In genomic region chr11:20050048-20050447, GRCh38 we compare ENCODE assay signal across 17 cellular contexts.
DNase-seq lines count a peak whose midpoint lies in the region; ATAC-seq, FAIRE-seq and TF ChIP-seq lines count a peak whose summit lies in the region.
"Had no signal": no experiment of that assay in that cellular context is flagged by ENCODE, and none has a peak within 500 bp of the region (broad histone marks: within the 10 kb centered on the region; RNA-seq: fewer than 3 reads in every experiment).

No MANE protein-coding gene starts in this region.

- H3K4me3 ChIP-seq in SK-N-SH (ENCODE audit: low read depth in 2 of 2, low read length in 1 of 2) (no peak overlapping the region), lung (no peak overlapping the region), thyroid gland (replicated peaks in 1 of 3) (no peak overlapping the region)
- H3K4me3 ChIP-seq: Peyer's patch, thoracic aorta had no signal

- H3K9me2 ChIP-seq in SK-N-SH: no peaks in the 10 kb centered on the region

- no peak overlapping the region for H3K4me2 ChIP-seq in SK-N-SH

- peak overlapping the region; percentile 16 to 51; a peak in 3 of 4 replicates for H3K27ac ChIP-seq in SK-N-SH (ENCODE audit: low read depth in 2 of 2, low read length in 1 of 2)
- peak overlapping the region; percentile 67 for H3K27ac ChIP-seq in cingulate gyrus (ENCODE audit: low read depth, low read length)
- H3K27ac ChIP-seq in lung (ENCODE audit: low read depth in 1 of 2, low read length in 1 of 2): peak overlapping the region; percentile 32 to 92
- peak overlapping the region; percentile 81 to 90 (median 87) for H3K27ac ChIP-seq in thyroid gland
- H3K27ac ChIP-seq: 22Rv1, HL-60, Peyer's patch had no signal

- H3K27me3 ChIP-seq in SK-N-SH (ENCODE audit: insufficient read depth) (no peaks in the 10 kb centered on the region), lung (ENCODE audit: control insufficient read depth, insufficient read depth) (no peaks in the 10 kb centered on the region), thyroid gland (no peaks in the 10 kb centered on the region)
- H3K27me3 ChIP-seq: Peyer's patch had no signal

- POLR2A ChIA-PET in SK-N-SH (lab: Yijun Ruan, JAX): no interaction called here

- peaks cover 18% of the 10 kb centered on the region for H3F3A ChIP-seq in SK-N-SH (replicated peaks; ENCODE audit: insufficient read depth)

- H3K4me1 ChIP-seq in SK-N-SH (ENCODE audit: control insufficient read depth in 1 of 2, insufficient read depth in 2 of 2, low read depth in 1 of 2, low read length in 1 of 2): peaks cover 12 to 31% of the 10 kb centered on the region in 2 experiments; a peak in 3 of 4 replicates
- peaks cover 2 to 6% of the 10 kb centered on the region in 2 donors for H3K4me1 ChIP-seq in lung (ENCODE audit: control insufficient read depth in 2 of 2, insufficient read depth in 2 of 2, low read length in 2 of 2)
- H3K4me1 ChIP-seq in thyroid gland: peaks cover 45 to 50% of the 10 kb centered on the region in 2 donors
- H3K4me1 ChIP-seq: Peyer's patch had no signal

- no peak overlapping the region for H3K9ac ChIP-seq in SK-N-SH

- peaks cover 84 to 85% of the 10 kb centered on the region in 2 experiments for H3K36me3 ChIP-seq in SK-N-SH (replicated peaks in 1 of 2; ENCODE audit: control insufficient read depth in 1 of 2, insufficient read depth in 2 of 2, low read length in 1 of 2)
- H3K36me3 ChIP-seq in lung (ENCODE audit: control insufficient read depth in 2 of 2, insufficient read depth in 2 of 2, low read length in 2 of 2): peaks cover 12 to 21% of the 10 kb centered on the region in 2 donors
- peaks cover 16 to 22% of the 10 kb centered on the region in 2 donors for H3K36me3 ChIP-seq in thyroid gland

- no peak for FAIRE-seq in frontal cortex (lab: Jason Lieb, UNC)

- H2AFZ ChIP-seq in SK-N-SH (ENCODE audit: low read depth): no peak overlapping the region

- H3K9me3 ChIP-seq in SK-N-SH: no peaks in the 10 kb centered on the region
- peaks cover 0 to 1% of the 10 kb centered on the region in 2 donors for H3K9me3 ChIP-seq in lung (ENCODE audit: control insufficient read depth in 2 of 2, insufficient read depth in 1 of 2, low read length in 1 of 2)
- H3K9me3 ChIP-seq in thyroid gland: no peaks in the 10 kb centered on the region
- H3K9me3 ChIP-seq: Peyer's patch, thoracic aorta had no signal

- CTCF ChIA-PET in SK-N-SH (lab: Yijun Ruan, JAX): interaction anchor here (1.4 kb wide), 1 partner anchor 9 kb away, joined by 3 read pairs; no protein-coding TSS in a partner anchor

- TF ChIP-seq CTCF in SK-N-SH (IDR thresholded peaks at IDR 0.05) (no peak), lung (IDR thresholded peaks at IDR 0.05; ENCODE audit: control extremely low read depth, extremely low read depth) (no peak), thyroid gland (IDR thresholded peaks at IDR 0.05) (no peak)

- ATAC-seq in SK-N-SH treated with all-trans-retinoic acid at 6 μM for 48 hours (no peak), lung (ENCODE audit: insufficient read depth, low FRiP score) (no peak)
- ATAC-seq: activated CD8-positive, alpha-beta memory T cell treated with anti-CD3 and anti-CD28 coated beads, Interleukin-2, amount 10 ng/mL, durations not matched to agents 7 days and 5 days; stimulated activated effector memory CD8-positive, alpha-beta T cell treated with anti-CD3 and anti-CD28 coated beads, Interleukin-12 subunit alpha, Interleukin-12 subunit beta, amount 100 ng/mL, for 72 hours had no signal

- peaks cover 50% of the 10 kb centered on the region for H3K79me2 ChIP-seq in SK-N-SH (ENCODE audit: insufficient read depth)

- TF ChIP-seq EP300 in SK-N-SH (IDR thresholded peaks at IDR 0.05; ENCODE audit: borderline replicate concordance in 1 of 2, low read depth in 1 of 2, low read length in 1 of 2): no peak

- no peaks in the 10 kb centered on the region for H4K20me1 ChIP-seq in SK-N-SH (ENCODE audit: insufficient read depth)

- DNase-seq in SK-N-SH: no peak
- no peak for DNase-seq in lung (ENCODE audit: low spot score)
- DNase-seq in thyroid gland: no peak
- DNase-seq in pons (ENCODE audit: low spot score): no peak
- no peak for DNase-seq in frontal cortex (ENCODE audit: low spot score in 2 of 2)
- no peak for DNase-seq in amniotic stem cell (lab: John Stamatoyannopoulos, UW)
- DNase-seq: activated CD8-positive, alpha-beta memory T cell treated with anti-CD3 and anti-CD28 coated beads, Interleukin-2, amount 10 ng/mL, durations not matched to agents 7 days and 5 days; DND-41; KG1; NCI-H187 treated with DMSO at 0.1 percent for 48 hours; Peyer's patch had no signal

- TF ChIP-seq POLR2A in thyroid gland (IDR thresholded peaks at IDR 0.05): no peak

- TF ChIP-seq RAD21 in SK-N-SH (IDR thresholded peaks at IDR 0.05; ENCODE audit: low read length): no peak

- intact Hi-C loops in thyroid gland (cut with DNase I): no loop called here

- WGBS in SK-N-SH (ENCODE audit: low lambda C conversion rate): 99% methylated on average over 3 of the region's 4 CpGs
- 83% methylated on average over 4 of the region's 4 CpGs for WGBS in lung, 2 donors
- 92 to 94% methylated on average over 4 of the region's 4 CpGs for WGBS in thyroid gland, 2 donors

TF ChIP-seq in SK-N-SH, 30 proteins besides CTCF, POLR2A, EP300 and RAD21 (continues in another document):
- TF ChIP-seq RFX5 (IDR thresholded peaks at IDR 0.05; ENCODE audit: low read length): no peak
- no peak for TF ChIP-seq USF2 (IDR thresholded peaks at IDR 0.05; ENCODE audit: borderline replicate concordance, low read depth, low read length)
- no peak for TF ChIP-seq ELF1 (IDR thresholded peaks at IDR 0.05)
- no peak for TF ChIP-seq RCOR1 (IDR thresholded peaks at IDR 0.05; ENCODE audit: low read length)
- no peak for TF ChIP-seq SMC3 (IDR thresholded peaks at IDR 0.05; ENCODE audit: low read depth, low read length)

TF ChIP-seq in SK-N-SH treated with all-trans-retinoic acid at 6 μM for 48 hours, 23 proteins besides CTCF, POLR2A, EP300 and RAD21:
- TF ChIP-seq CREB5 (CRISPR knock-in tag; IDR thresholded peaks at IDR 0.05; ENCODE audit: low read depth): no peak
- TF ChIP-seq RARB (CRISPR knock-in tag; IDR thresholded peaks at IDR 0.05): no peak
- no peak for TF ChIP-seq OSR1 (CRISPR knock-in tag; IDR thresholded peaks at IDR 0.05)

Comparison
In these comparisons a context has a peak if more than half of its experiments do, and no peak if none do; other contexts are left out.
1. H3K27ac ChIP-seq: peak in every context shown above with its lines; median percentile 87 in thyroid gland; 67 in cingulate gyrus; 62 in lung; 34 in SK-N-SH.